12 cellular contexts compared by ENCODE assay signal in the genomic region with DNA sequence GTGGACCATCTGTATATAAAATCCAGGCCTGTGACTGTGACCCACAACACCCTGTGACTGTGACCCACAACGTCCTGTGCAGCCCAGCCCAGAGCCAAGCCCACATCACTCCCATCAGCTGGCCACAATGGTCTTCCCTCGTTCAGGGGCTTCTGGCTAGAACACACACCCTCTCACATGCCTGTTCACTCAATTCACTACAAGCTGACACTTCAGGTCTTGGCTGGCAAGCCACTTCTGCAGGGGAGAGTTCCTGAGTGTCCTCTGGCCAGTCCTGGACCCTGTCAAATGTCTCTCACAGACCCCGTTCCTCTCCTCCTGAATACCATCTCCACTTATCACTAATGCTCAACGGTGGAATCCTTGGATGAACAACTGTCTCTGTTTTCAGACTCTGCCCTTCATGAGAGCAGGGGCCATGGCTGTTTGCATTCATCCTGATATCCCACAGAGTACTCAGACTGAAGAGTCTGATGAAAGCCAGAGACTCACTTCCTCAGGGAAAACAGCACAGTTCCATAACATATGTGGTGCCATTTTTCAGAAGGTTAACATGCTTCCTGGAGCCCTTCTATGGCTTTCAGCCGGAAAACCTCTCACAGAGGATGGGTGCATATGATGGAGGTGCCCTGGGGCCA. TPM values are rescaled to one million over a fixed set of nuclear protein-coding genes. Genes with fewer than 3 reads are reported as not detected.
A peak's percentile ranks its signal among the peaks of the same experiment; 100 is the strongest.
DNase-seq lines count a peak whose midpoint lies in the region; ATAC-seq and TF ChIP-seq lines count a peak whose summit lies in the region.
"Had no signal": no experiment of that assay in that cellular context is flagged by ENCODE, and none has a peak within 500 bp of the region (broad histone marks: within the 10 kb centered on the region; RNA-seq: fewer than 3 reads in every experiment).

No MANE protein-coding gene starts in this region.

- H3K36me3 ChIP-seq in cardiac muscle cell: peaks cover 10% of the 10 kb centered on the region
- peaks cover 81% of the 10 kb centered on the region for H3K36me3 ChIP-seq in adipocyte (ENCODE audit: control insufficient read depth, insufficient read depth, low read length, severe bottlenecking)
- H3K36me3 ChIP-seq in mesodermal cell (ENCODE audit: control insufficient read depth, insufficient read depth, low read length): peaks cover 96% of the 10 kb centered on the region

- H3K9me3 ChIP-seq in cardiac muscle cell (ENCODE audit: low read depth): no peaks in the 10 kb centered on the region
- H3K9me3 ChIP-seq in adipocyte (ENCODE audit: control insufficient read depth, low read length): no peaks in the 10 kb centered on the region
- no peaks in the 10 kb centered on the region for H3K9me3 ChIP-seq in mesodermal cell (ENCODE audit: control insufficient read depth, low read length)

- WGBS in mesodermal cell (ENCODE audit: insufficient coverage in 2 of 2), 2 experiments: 91% methylated on average over 5 of the region's 5 CpGs

- intact Hi-C loops in Right ventricle myocardium superior (cut with DNase I): no loop called here

- H3K4me3 ChIP-seq in cardiac muscle cell (no peak overlapping the region), adipocyte (ENCODE audit: low read length) (no peak overlapping the region), mesodermal cell (ENCODE audit: extremely low read depth, insufficient read depth, low read length, poor library complexity, severe bottlenecking) (no peak overlapping the region)

- ATAC-seq in Right ventricle myocardium superior (ENCODE audit: poor library complexity) (no peak), GM18907 (IDR thresholded peaks at IDR 0.05; ENCODE audit: unreplicated experiment) (no peak)

- H3K4me1 ChIP-seq in cardiac muscle cell (ENCODE audit: low read depth): peaks cover 64% of the 10 kb centered on the region
- H3K4me1 ChIP-seq in adipocyte (ENCODE audit: control insufficient read depth, insufficient read depth, low read length): peaks cover 88% of the 10 kb centered on the region
- peaks cover 31% of the 10 kb centered on the region for H3K4me1 ChIP-seq in mesodermal cell (ENCODE audit: control insufficient read depth, insufficient read depth, low read length, poor library complexity, severe bottlenecking)

- peak overlapping the region; percentile 39 for H3K9ac ChIP-seq in adipocyte (ENCODE audit: low read length)

- DNase-seq in cardiac muscle cell (ENCODE audit: low read depth in 1 of 2, low spot score in 1 of 2) (peak in 1 of 2 donors; percentile 18), Right ventricle myocardium superior (no peak), adipocyte (ENCODE audit: low read depth) (no peak), GF-D8 (lab: John Stamatoyannopoulos, UW) (no peak), DMS 273 treated with DMSO at 0.1 percent for 48 hours (lab: John Stamatoyannopoulos, UW) (no peak)
- DNase-seq: anterior cingulate cortex, NCI-H69, SHP77 treated with DMSO at 0.1 percent for 48 hours, T-helper 1 cell had no signal

- no peak for TF ChIP-seq CTCF in cardiac muscle cell (IDR thresholded peaks at IDR 0.05; ENCODE audit: low read depth, low read length)

- H3K27ac ChIP-seq in cardiac muscle cell: peak overlapping the region; percentile 89
- H3K27ac ChIP-seq in mesodermal cell (ENCODE audit: low read depth, low read length, severe bottlenecking): peak overlapping the region; percentile 59
- H3K27ac ChIP-seq in temporal lobe (ENCODE audit: low read depth, low read length): peak overlapping the region; percentile 76

- no peaks in the 10 kb centered on the region for H3K27me3 ChIP-seq in cardiac muscle cell
- no peaks in the 10 kb centered on the region for H3K27me3 ChIP-seq in adipocyte (replicated peaks; ENCODE audit: control insufficient read depth, insufficient read depth, low read length)

RNA-seq across cellular contexts. Expression of a gene that starts 56.0 kb away (rescaled TPM):
- 30.2 and 73.2 TPM in 2 replicates for total RNA-seq in cardiac muscle cell
- polyA plus RNA-seq in cardiac muscle cell: 107 and 112 TPM in 2 replicates
- total RNA-seq in Right ventricle myocardium superior: 222 TPM
- 0.29 TPM for polyA plus RNA-seq in mesodermal cell (2013, experiment 1 of 2)
- polyA plus RNA-seq in mesodermal cell (2013, experiment 2 of 2): 0.51 TPM
- under 0.01 TPM for total RNA-seq in temporal lobe

RNA-seq across cellular contexts. Expression of a gene that starts 56.1 kb away (rescaled TPM):
- total RNA-seq in cardiac muscle cell (50.5 and 69.5 TPM in 2 replicates), Right ventricle myocardium superior (15.7 TPM), temporal lobe (22.6 TPM)
- 59.9 and 82.9 TPM in 2 replicates for polyA plus RNA-seq in cardiac muscle cell
- polyA plus RNA-seq in mesodermal cell (2013, experiment 1 of 2): 38.9 TPM
- 38.0 TPM for polyA plus RNA-seq in mesodermal cell (2013, experiment 2 of 2)

Comparison
In these comparisons a context has a peak if more than half of its experiments do, and no peak if none do; other contexts are left out.
1. RNA of a gene that starts 56.0 kb away (total RNA-seq): 222 TPM in Right ventricle myocardium superior (single experiment) and 30.2 to 73.2 TPM in cardiac muscle cell; under 0.01 TPM in temporal lobe (single experiment); every median in the first group is over 10 times any median in the second.
2. Peak in every context shown above with its lines, with median percentiles within 50 percentile points of each other: H3K27ac ChIP-seq.